1 cellular context compared by ENCODE assay signal in the genomic region with DNA sequence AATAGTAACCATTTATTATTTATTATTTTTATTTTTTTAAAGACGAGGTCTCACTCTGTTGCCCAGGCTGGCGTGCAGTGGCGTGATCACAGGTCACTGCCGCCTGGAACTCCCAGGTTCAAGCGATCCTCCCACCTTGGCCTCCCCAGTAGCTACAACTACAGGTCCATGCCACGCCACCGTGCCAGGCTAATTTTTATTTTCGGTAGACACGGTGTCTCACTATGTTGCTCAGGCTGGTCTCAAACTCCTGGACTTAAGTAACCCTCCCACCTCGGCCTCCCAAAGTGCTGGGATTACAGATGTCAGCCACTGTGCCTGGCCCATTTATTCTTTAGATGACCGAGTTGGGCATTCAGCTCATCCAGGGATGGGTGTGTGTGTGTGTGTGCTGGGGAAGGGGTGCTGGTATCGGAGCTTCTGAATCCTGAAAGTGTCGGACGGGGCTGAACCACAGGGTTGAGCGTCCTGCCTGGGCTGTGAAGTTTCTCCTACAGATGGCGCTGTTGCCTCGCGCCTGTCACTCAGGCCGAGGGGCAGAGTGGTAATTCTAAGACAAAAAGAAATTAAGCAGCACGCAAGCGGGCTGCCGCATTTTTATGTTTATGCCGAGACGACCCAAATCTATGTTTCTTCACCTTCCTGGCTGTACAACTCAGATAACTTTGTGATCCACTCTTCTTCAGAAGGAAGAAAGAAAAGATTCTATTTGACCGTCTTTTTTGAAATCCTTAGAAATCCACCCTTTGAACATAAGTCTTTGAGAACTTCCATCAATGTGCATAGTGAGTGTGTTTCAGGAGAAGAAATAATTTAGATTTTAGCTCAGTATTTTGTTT.
A peak's percentile ranks its signal among the peaks of the same experiment; 100 is the strongest.
TF ChIP-seq lines count a peak whose summit lies in the region.

No MANE protein-coding gene starts in this region.

TF ChIP-seq in HepG2, 621 proteins besides CTCF, POLR2A, EP300 and RAD21 (continued from another document and continues in another):
- TF ChIP-seq, protein P1, sequence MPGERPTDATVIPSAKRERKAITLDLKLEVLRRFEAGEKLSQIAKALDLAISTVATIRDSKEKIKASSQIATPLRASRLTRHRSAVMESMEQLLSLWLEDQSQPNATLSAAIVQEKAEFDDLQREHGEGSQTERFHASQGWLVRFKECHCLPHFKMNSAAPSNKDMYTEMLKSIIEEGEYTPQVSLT (CRISPR knock-in tag; IDR thresholded peaks at IDR 0.05; ENCODE audit: borderline replicate concordance, low read depth), result no peak
- TF ChIP-seq HMGA1 (CRISPR knock-in tag; conservative IDR thresholded peaks at IDR 0.05) (no peak), KDM2A (CRISPR knock-in tag; IDR thresholded peaks at IDR 0.05; ENCODE audit: borderline replicate concordance, low read depth) (peak; percentile 64; the same call in 1 of the 2 replicates), STAG1 (CRISPR knock-in tag; IDR thresholded peaks at IDR 0.05) (peak; percentile 93), SP4 (CRISPR knock-in tag; IDR thresholded peaks at IDR 0.05) (no peak), ZNF598 (CRISPR knock-in tag; IDR thresholded peaks at IDR 0.05; ENCODE audit: borderline replicate concordance) (0 out of 2 replicates have a peak, but pooled peaks have one; percentile 37), PHF21A (CRISPR knock-in tag; IDR thresholded peaks at IDR 0.05) (no peak), CBX5 (CRISPR knock-in tag; IDR thresholded peaks at IDR 0.05; ENCODE audit: borderline replicate concordance) (no peak), REPIN1 (CRISPR knock-in tag; IDR thresholded peaks at IDR 0.05; ENCODE audit: borderline replicate concordance, low read depth) (0 out of 2 replicates have a peak, but pooled peaks have one; percentile 28), SOX13 (IDR thresholded peaks at IDR 0.05) (no peak), SOX13 (CRISPR knock-in tag; conservative IDR thresholded peaks at IDR 0.05 in 1 of 2, IDR thresholded peaks at IDR 0.05 in 1 of 2) (no peak), HDAC2 (CRISPR knock-in tag; IDR thresholded peaks at IDR 0.05) (no peak), FOXK1 (CRISPR knock-in tag; IDR thresholded peaks at IDR 0.05; ENCODE audit: borderline replicate concordance, low read depth) (0 out of 2 replicates have a peak, but pooled peaks have one; percentile 21), IRF2 (CRISPR knock-in tag; IDR thresholded peaks at IDR 0.05) (no peak), DNMT1 (CRISPR knock-in tag; IDR thresholded peaks at IDR 0.05) (peak; percentile 57; the same call in 1 of the 2 replicates), SRSF4 (IDR thresholded peaks at IDR 0.05; ENCODE audit: low read depth, low read length, poor library complexity, severe bottlenecking) (no peak), ETV5 (CRISPR knock-in tag; IDR thresholded peaks at IDR 0.05; ENCODE audit: borderline replicate concordance) (no peak), ZNF788 (CRISPR knock-in tag; IDR thresholded peaks at IDR 0.05; ENCODE audit: borderline replicate concordance) (0 out of 2 replicates have a peak, but pooled peaks have one; percentile 31), GABPB1 (CRISPR knock-in tag; IDR thresholded peaks at IDR 0.05) (peak; percentile 22; the same call in 1 of the 2 replicates), LCORL (IDR thresholded peaks at IDR 0.05) (no peak), LCORL (CRISPR knock-in tag; IDR thresholded peaks at IDR 0.05) (0 out of 2 replicates have a peak, but pooled peaks have one; percentile 21), JUN (CRISPR knock-in tag; IDR thresholded peaks at IDR 0.05) (no peak), XRCC5 (optimal IDR thresholded peaks at IDR 0.05; ENCODE audit: low read length) (peak; percentile 83), MTA1 (CRISPR knock-in tag; IDR thresholded peaks at IDR 0.05; ENCODE audit: borderline replicate concordance) (no peak), ZEB1 (IDR thresholded peaks at IDR 0.05; ENCODE audit: insufficient replicate concordance, low read depth) (no peak), ASH2L (IDR thresholded peaks at IDR 0.05; ENCODE audit: insufficient read length, low read depth, low read length) (no peak), PCBP2 (optimal IDR thresholded peaks at IDR 0.05; ENCODE audit: low read depth, low read length, poor library complexity, severe bottlenecking) (no peak), ZNF569 (CRISPR knock-in tag; IDR thresholded peaks at IDR 0.05; ENCODE audit: borderline replicate concordance) (no peak), MAFF (IDR thresholded peaks at IDR 0.05; ENCODE audit: low read depth, low read length) (no peak), ZC3H4 (CRISPR knock-in tag; IDR thresholded peaks at IDR 0.05; ENCODE audit: borderline replicate concordance) (no peak), ZZZ3 (CRISPR knock-in tag; IDR thresholded peaks at IDR 0.05; ENCODE audit: borderline replicate concordance) (no peak)
- TF ChIP-seq, protein P2, sequence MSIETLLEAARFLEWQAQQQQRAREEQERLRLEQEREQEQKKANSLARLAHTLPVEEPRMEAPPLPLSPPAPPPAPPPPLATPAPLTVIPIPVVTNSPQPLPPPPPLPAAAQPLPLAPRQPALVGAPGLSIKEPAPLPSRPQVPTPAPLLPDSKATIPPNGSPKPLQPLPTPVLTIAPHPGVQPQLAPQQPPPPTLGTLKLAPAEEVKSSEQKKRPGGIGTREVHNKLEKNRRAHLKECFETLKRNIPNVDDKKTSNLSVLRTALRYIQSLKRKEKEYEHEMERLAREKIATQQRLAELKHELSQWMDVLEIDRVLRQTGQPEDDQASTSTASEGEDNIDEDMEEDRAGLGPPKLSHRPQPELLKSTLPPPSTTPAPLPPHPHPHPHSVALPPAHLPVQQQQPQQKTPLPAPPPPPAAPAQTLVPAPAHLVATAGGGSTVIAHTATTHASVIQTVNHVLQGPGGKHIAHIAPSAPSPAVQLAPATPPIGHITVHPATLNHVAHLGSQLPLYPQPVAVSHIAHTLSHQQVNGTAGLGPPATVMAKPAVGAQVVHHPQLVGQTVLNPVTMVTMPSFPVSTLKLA (IDR thresholded peaks at IDR 0.05), result no peak
- TF ChIP-seq, protein P3, sequence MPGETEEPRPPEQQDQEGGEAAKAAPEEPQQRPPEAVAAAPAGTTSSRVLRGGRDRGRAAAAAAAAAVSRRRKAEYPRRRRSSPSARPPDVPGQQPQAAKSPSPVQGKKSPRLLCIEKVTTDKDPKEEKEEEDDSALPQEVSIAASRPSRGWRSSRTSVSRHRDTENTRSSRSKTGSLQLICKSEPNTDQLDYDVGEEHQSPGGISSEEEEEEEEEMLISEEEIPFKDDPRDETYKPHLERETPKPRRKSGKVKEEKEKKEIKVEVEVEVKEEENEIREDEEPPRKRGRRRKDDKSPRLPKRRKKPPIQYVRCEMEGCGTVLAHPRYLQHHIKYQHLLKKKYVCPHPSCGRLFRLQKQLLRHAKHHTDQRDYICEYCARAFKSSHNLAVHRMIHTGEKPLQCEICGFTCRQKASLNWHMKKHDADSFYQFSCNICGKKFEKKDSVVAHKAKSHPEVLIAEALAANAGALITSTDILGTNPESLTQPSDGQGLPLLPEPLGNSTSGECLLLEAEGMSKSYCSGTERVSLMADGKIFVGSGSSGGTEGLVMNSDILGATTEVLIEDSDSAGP (CRISPR knock-in tag; IDR thresholded peaks at IDR 0.05; ENCODE audit: borderline replicate concordance), result no peak
- TF ChIP-seq, protein P4, sequence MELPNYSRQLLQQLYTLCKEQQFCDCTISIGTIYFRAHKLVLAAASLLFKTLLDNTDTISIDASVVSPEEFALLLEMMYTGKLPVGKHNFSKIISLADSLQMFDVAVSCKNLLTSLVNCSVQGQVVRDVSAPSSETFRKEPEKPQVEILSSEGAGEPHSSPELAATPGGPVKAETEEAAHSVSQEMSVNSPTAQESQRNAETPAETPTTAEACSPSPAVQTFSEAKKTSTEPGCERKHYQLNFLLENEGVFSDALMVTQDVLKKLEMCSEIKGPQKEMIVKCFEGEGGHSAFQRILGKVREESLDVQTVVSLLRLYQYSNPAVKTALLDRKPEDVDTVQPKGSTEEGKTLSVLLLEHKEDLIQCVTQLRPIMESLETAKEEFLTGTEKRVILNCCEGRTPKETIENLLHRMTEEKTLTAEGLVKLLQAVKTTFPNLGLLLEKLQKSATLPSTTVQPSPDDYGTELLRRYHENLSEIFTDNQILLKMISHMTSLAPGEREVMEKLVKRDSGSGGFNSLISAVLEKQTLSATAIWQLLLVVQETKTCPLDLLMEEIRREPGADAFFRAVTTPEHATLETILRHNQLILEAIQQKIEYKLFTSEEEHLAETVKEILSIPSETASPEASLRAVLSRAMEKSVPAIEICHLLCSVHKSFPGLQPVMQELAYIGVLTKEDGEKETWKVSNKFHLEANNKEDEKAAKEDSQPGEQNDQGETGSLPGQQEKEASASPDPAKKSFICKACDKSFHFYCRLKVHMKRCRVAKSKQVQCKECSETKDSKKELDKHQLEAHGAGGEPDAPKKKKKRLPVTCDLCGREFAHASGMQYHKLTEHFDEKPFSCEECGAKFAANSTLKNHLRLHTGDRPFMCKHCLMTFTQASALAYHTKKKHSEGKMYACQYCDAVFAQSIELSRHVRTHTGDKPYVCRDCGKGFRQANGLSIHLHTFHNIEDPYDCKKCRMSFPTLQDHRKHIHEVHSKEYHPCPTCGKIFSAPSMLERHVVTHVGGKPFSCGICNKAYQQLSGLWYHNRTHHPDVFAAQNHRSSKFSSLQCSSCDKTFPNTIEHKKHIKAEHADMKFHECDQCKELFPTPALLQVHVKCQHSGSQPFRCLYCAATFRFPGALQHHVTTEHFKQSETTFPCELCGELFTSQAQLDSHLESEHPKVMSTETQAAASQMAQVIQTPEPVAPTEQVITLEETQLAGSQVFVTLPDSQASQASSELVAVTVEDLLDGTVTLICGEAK (IDR thresholded peaks at IDR 0.05), result no peak
- TF ChIP-seq, protein P4 (CRISPR knock-in tag; IDR thresholded peaks at IDR 0.05), result no peak
- TF ChIP-seq, protein P5, sequence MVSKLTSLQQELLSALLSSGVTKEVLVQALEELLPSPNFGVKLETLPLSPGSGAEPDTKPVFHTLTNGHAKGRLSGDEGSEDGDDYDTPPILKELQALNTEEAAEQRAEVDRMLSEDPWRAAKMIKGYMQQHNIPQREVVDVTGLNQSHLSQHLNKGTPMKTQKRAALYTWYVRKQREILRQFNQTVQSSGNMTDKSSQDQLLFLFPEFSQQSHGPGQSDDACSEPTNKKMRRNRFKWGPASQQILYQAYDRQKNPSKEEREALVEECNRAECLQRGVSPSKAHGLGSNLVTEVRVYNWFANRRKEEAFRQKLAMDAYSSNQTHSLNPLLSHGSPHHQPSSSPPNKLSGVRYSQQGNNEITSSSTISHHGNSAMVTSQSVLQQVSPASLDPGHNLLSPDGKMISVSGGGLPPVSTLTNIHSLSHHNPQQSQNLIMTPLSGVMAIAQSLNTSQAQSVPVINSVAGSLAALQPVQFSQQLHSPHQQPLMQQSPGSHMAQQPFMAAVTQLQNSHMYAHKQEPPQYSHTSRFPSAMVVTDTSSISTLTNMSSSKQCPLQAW (CRISPR knock-in tag; IDR thresholded peaks at IDR 0.05), result peak; percentile 62
- TF ChIP-seq, protein P6, sequence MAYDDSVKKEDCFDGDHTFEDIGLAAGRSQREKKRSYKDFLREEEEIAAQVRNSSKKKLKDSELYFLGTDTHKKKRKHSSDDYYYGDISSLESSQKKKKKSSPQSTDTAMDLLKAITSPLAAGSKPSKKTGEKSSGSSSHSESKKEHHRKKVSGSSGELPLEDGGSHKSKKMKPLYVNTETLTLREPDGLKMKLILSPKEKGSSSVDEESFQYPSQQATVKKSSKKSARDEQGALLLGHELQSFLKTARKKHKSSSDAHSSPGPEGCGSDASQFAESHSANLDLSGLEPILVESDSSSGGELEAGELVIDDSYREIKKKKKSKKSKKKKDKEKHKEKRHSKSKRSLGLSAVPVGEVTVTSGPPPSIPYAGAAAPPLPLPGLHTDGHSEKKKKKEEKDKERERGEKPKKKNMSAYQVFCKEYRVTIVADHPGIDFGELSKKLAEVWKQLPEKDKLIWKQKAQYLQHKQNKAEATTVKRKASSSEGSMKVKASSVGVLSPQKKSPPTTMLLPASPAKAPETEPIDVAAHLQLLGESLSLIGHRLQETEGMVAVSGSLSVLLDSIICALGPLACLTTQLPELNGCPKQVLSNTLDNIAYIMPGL (CRISPR knock-in tag; IDR thresholded peaks at IDR 0.05; ENCODE audit: borderline replicate concordance in 1 of 2, low read depth in 1 of 2), result 0 out of 4 replicates have a peak, but pooled peaks of 1 of the 2 experiments have one; percentile 26
- TF ChIP-seq, protein P7, sequence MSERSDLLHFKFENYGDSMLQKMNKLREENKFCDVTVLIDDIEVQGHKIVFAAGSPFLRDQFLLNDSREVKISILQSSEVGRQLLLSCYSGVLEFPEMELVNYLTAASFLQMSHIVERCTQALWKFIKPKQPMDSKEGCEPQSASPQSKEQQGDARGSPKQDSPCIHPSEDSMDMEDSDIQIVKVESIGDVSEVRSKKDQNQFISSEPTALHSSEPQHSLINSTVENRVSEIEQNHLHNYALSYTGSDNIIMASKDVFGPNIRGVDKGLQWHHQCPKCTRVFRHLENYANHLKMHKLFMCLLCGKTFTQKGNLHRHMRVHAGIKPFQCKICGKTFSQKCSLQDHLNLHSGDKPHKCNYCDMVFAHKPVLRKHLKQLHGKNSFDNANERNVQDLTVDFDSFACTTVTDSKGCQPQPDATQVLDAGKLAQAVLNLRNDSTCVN (CRISPR knock-in tag; IDR thresholded peaks at IDR 0.05; ENCODE audit: borderline replicate concordance), result 0 out of 2 replicates have a peak, but pooled peaks have one; percentile 37
- TF ChIP-seq, protein P8, sequence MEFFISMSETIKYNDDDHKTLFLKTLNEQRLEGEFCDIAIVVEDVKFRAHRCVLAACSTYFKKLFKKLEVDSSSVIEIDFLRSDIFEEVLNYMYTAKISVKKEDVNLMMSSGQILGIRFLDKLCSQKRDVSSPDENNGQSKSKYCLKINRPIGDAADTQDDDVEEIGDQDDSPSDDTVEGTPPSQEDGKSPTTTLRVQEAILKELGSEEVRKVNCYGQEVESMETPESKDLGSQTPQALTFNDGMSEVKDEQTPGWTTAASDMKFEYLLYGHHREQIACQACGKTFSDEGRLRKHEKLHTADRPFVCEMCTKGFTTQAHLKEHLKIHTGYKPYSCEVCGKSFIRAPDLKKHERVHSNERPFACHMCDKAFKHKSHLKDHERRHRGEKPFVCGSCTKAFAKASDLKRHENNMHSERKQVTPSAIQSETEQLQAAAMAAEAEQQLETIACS (CRISPR knock-in tag; IDR thresholded peaks at IDR 0.05), result no peak
